Comparison of ENCODE assay signal across 16 cellular contexts in genomic region chr15:101014276-101014675, GRCh38.
DNase-seq lines count a peak whose midpoint lies in the region; TF ChIP-seq lines count a peak whose summit lies in the region.
"Had no signal": no experiment of that assay in that cellular context is flagged by ENCODE, and none has a peak within 500 bp of the region (broad histone marks: within the 10 kb centered on the region; RNA-seq: fewer than 3 reads in every experiment).

No MANE protein-coding gene starts in this region.

- peak overlapping the region; percentile 25 for H3K4me2 ChIP-seq in smooth muscle cell

- no peak for TF ChIP-seq POLR2A in lower leg skin (IDR thresholded peaks at IDR 0.05)

- no peaks in the 10 kb centered on the region for H4K20me1 ChIP-seq in smooth muscle cell (ENCODE audit: low read depth)

- intact Hi-C loops in lower leg skin (cut with DNase I; ENCODE audit: low total_unique reads) = loop anchor here (5.0 kb wide), 1 partner anchor 387 kb away; no protein-coding TSS in a partner anchor

- H3K27me3 ChIP-seq in WERI-Rb-1 (ENCODE audit: insufficient read depth, low read depth, severe bottlenecking) (no peaks in the 10 kb centered on the region), smooth muscle cell (ENCODE audit: low read depth) (no peaks in the 10 kb centered on the region)
- H3K27me3 ChIP-seq: left lung had no signal

- no peak overlapping the region for H2AFZ ChIP-seq in smooth muscle cell (ENCODE audit: low read depth)

- no peak overlapping the region for H3K9ac ChIP-seq in smooth muscle cell (ENCODE audit: low read depth)

- H3K79me2 ChIP-seq in smooth muscle cell (ENCODE audit: low read depth) = no peaks in the 10 kb centered on the region

- no peaks in the 10 kb centered on the region for H3K36me3 ChIP-seq in WERI-Rb-1
- H3K36me3 ChIP-seq in smooth muscle cell (ENCODE audit: low read depth) = no peaks in the 10 kb centered on the region

- peaks cover 4% of the 10 kb centered on the region for H3F3A ChIP-seq in smooth muscle cell (ENCODE audit: low read depth)

- H3K4me1 ChIP-seq in smooth muscle cell (ENCODE audit: low read depth) = no peaks in the 10 kb centered on the region

- H3K4me3 ChIP-seq in WERI-Rb-1 (ENCODE audit: low read depth, low read length) (peak overlapping the region; percentile 0), lower leg skin (ENCODE audit: low read depth, poor library complexity, severe bottlenecking) (no peak overlapping the region), smooth muscle cell (no peak overlapping the region)
- H3K4me3 ChIP-seq: left lung had no signal

- DNase-seq in NCI-H82 (lab: John Stamatoyannopoulos, UW) (peak; percentile 63), NCI-H82 treated with DMSO at 0.1 percent for 48 hours (lab: John Stamatoyannopoulos, UW; ENCODE audit: unreplicated experiment) (no peak), WERI-Rb-1 (peak; percentile 67), lower leg skin (ENCODE audit: low spot score in 2 of 2) (peak; percentile 13 to 60), smooth muscle cell (lab: John Stamatoyannopoulos, UW; ENCODE audit: unreplicated experiment) (no peak), GM10266 (ENCODE audit: extremely low spot score) (no peak), GM03348 (ENCODE audit: low spot score) (no peak), cortex of kidney (lab: John Stamatoyannopoulos, UW) (no peak)
- DNase-seq: activated B cell treated with CpG ODN at 0.5 μM for 24 hours; activated CD8-positive, alpha-beta T cell treated with anti-CD3 and anti-CD28 coated beads for 36 hours; AML-193; left lung; stimulated activated naive CD4-positive, alpha-beta T cell treated with Interleukin-2 at 50 U/mL for 16 hours; T-helper 9 cell; trophoblast cell had no signal

- no peak for TF ChIP-seq CTCF in WERI-Rb-1 (IDR thresholded peaks at IDR 0.05; ENCODE audit: low read depth, low read length)
- TF ChIP-seq CTCF in lower leg skin (IDR thresholded peaks at IDR 0.05) = no peak
- TF ChIP-seq CTCF in smooth muscle cell (IDR thresholded peaks at IDR 0.05; ENCODE audit: borderline replicate concordance, insufficient read depth, poor library complexity, severe bottlenecking) = no peak
- TF ChIP-seq CTCF in GM10266 (IDR thresholded peaks at IDR 0.05; ENCODE audit: control insufficient read depth, insufficient read depth, low read depth, missing control alignments) = no peak

- H3K27ac ChIP-seq in WERI-Rb-1 (no peak overlapping the region), smooth muscle cell (ENCODE audit: low read depth) (peak overlapping the region; percentile 50)
- H3K27ac ChIP-seq: 22Rv1, left lung had no signal

- H3K9me3 ChIP-seq in WERI-Rb-1 (ENCODE audit: severe bottlenecking) (no peaks in the 10 kb centered on the region), smooth muscle cell (replicated peaks; ENCODE audit: low read depth) (no peaks in the 10 kb centered on the region)
- H3K9me3 ChIP-seq: left lung had no signal

- 87 to 94% methylated on average over 8 of the region's 8 CpGs for WGBS in lower leg skin, 2 donors
- WGBS in smooth muscle cell (ENCODE audit: low lambda C conversion rate) = 39% methylated on average over 8 of the region's 8 CpGs

Comparison
In these comparisons a context has a peak if more than half of its experiments do, and no peak if none do; other contexts are left out.
1. DNase-seq: peak in NCI-H82 (single experiment), WERI-Rb-1 (single experiment) and lower leg skin (2 of 2); none in NCI-H82 treated with DMSO at 0.1 percent for 48 hours (single experiment), smooth muscle cell (single experiment), GM10266 (single experiment), GM03348 (single experiment) and cortex of kidney (single experiment).